13 cellular contexts compared by ENCODE assay signal in genomic region chr7:21923663-21924062, GRCh38. TPM values are rescaled to one million over a fixed set of nuclear protein-coding genes. Genes with fewer than 3 reads are reported as not detected.
A peak's percentile ranks its signal among the peaks of the same experiment; 100 is the strongest.
DNase-seq lines count a peak whose midpoint lies in the region; ATAC-seq, FAIRE-seq and TF ChIP-seq lines count a peak whose summit lies in the region.
"Had no signal": no experiment of that assay in that cellular context is flagged by ENCODE, and none has a peak within 500 bp of the region (broad histone marks: within the 10 kb centered on the region; RNA-seq: fewer than 3 reads in every experiment).

No MANE protein-coding gene starts in this region.

- no peak for TF ChIP-seq CTCF in WERI-Rb-1 (IDR thresholded peaks at IDR 0.05; ENCODE audit: low read depth, low read length)

- peak; percentile 11 for FAIRE-seq in H54 (lab: Jason Lieb, UNC)
- FAIRE-seq: K562 had no signal

- ATAC-seq in GM21529 (IDR thresholded peaks at IDR 0.05; ENCODE audit: unreplicated experiment), result no peak
- ATAC-seq: K562 had no signal

- H3K27ac ChIP-seq in WERI-Rb-1, result peak overlapping the region; percentile 25
- H3K27ac ChIP-seq: dorsolateral prefrontal cortex, RWPE1 had no signal

- intact Hi-C loops in posterior vena cava (cut with DNase I), result no loop called here

- no peaks in the 10 kb centered on the region for H3K27me3 ChIP-seq in WERI-Rb-1 (ENCODE audit: insufficient read depth, low read depth, severe bottlenecking)

- no peak overlapping the region for H3K4me3 ChIP-seq in WERI-Rb-1 (ENCODE audit: low read depth, low read length)
- H3K4me3 ChIP-seq: dorsolateral prefrontal cortex, K562 had no signal

- peaks cover 4% of the 10 kb centered on the region for H3K9me3 ChIP-seq in WERI-Rb-1 (ENCODE audit: severe bottlenecking)

- TF ChIP-seq POLR2A in H54 (IDR thresholded peaks at IDR 0.05; ENCODE audit: low read depth, low read length), result no peak

- no peaks in the 10 kb centered on the region for H3K36me3 ChIP-seq in WERI-Rb-1

- DNase-seq in H54 (ENCODE audit: insufficient read length, low spot score), result no peak
- peak; percentile 82 for DNase-seq in NCI-H2081 treated with DMSO at 0.1 percent for 48 hours (lab: John Stamatoyannopoulos, UW)
- peak; percentile 67 for DNase-seq in WERI-Rb-1
- peak; percentile 78 to 88 for DNase-seq in lung microvascular endothelial cell (ENCODE audit: low read depth in 2 of 2)
- no peak for DNase-seq in posterior vena cava (ENCODE audit: low spot score)
- DNase-seq in effector CD4-positive, alpha-beta T cell, result no peak
- no peak for DNase-seq in stimulated activated CD4-positive, alpha-beta T cell treated with anti-CD3 and anti-CD28 coated beads, Interleukin-1b, Interleukin-23, amount 100 ng/mL, for 48 hours
- DNase-seq: activated CD4-positive, CD25-positive, alpha-beta regulatory T cell treated with anti-CD3 and anti-CD28 coated beads, Interleukin-2, amount 50 U/mL, for 72 hours; CD4-positive, alpha-beta T cell; dorsolateral prefrontal cortex had no signal

RNA-seq across cellular contexts. Expression of gene CDCA7L, which starts 22.0 kb away (rescaled TPM):
- total RNA-seq in lung microvascular endothelial cell, result 35.7 and 44.4 TPM in 2 replicates
- total RNA-seq in posterior vena cava, result 1 to 10 TPM; 3.3 to 4.7 TPM

Comparison
In these comparisons a context has a peak if more than half of its experiments do, and no peak if none do; other contexts are left out.
1. DNase-seq: peak in NCI-H2081 treated with DMSO at 0.1 percent for 48 hours (single experiment), WERI-Rb-1 (single experiment) and lung microvascular endothelial cell (2 of 2); none in H54 (single experiment), posterior vena cava (single experiment), effector CD4-positive, alpha-beta T cell (single experiment) and stimulated activated CD4-positive, alpha-beta T cell treated with anti-CD3 and anti-CD28 coated beads, Interleukin-1b, Interleukin-23, amount 100 ng/mL, for 48 hours (single experiment).